ENCODE assay signal across 42 cellular contexts in genomic region chr16:72064361-72064894, GRCh38. TPM values are rescaled to one million over a fixed set of nuclear protein-coding genes. Genes with fewer than 3 reads are reported as not detected.
"Had no signal": no experiment of that assay in that cellular context is flagged by ENCODE, and none has a peak within 500 bp of the region (broad histone marks: within the 10 kb centered on the region; RNA-seq: fewer than 3 reads in every experiment).

No MANE protein-coding gene starts in this region.

- H3K9me3 ChIP-seq: esophagus squamous epithelium, gastroesophageal sphincter had no signal

- H3K36me3 Mint-ChIP-seq: activated CD4-positive, alpha-beta memory T cell treated with anti-CD3 and anti-CD28 coated beads for 36 hours; activated CD8-positive, alpha-beta memory T cell treated with anti-CD3 and anti-CD28 coated beads, Interleukin-2, amount 10 ng/mL, durations not matched to agents 7 days and 5 days had no signal

- FAIRE-seq: astrocyte, bronchial epithelial cell, endometrium, endothelial cell of umbilical vein had no signal

- H3K27ac Mint-ChIP-seq: activated B cell treated with CpG ODN at 0.5 μM for 24 hours; activated CD4-positive, alpha-beta memory T cell treated with anti-CD3 and anti-CD28 coated beads for 36 hours; activated CD4-positive, alpha-beta T cell treated with anti-CD3 and anti-CD28 coated beads for 36 hours; activated CD4-positive, alpha-beta T cell treated with anti-CD3 and anti-CD28 coated beads, Interleukin-2, amount 10 ng/mL, durations not matched to agents 24 days and 14 days; activated CD8-positive, alpha-beta memory T cell treated with anti-CD3 and anti-CD28 coated beads, Interleukin-2, amount 10 ng/mL, durations not matched to agents 7 days and 5 days; activated CD8-positive, alpha-beta T cell treated with anti-CD3 and anti-CD28 coated beads, Interleukin-2, amount 10 ng/mL, durations not matched to agents 7 days and 5 days; activated naive CD4-positive, alpha-beta T cell treated with anti-CD3 and anti-CD28 coated beads for 36 hours; activated naive CD8-positive, alpha-beta T cell; activated T-helper 1 cell treated with anti-CD3 and anti-CD28 coated beads, Interleukin-12 subunit alpha, Interleukin-12 subunit beta, Interleukin-2, Interleukin-4 antibody, amounts not matched to agents 30 ng/mL and 10 ng/mL and 1 ng/mL, durations not matched to agents 14 hours and 24 hours and 36 hours; activated T-helper 2 cell treated with anti-CD3 and anti-CD28 coated beads, Interferon-gamma antibody, Interleukin-2, Interleukin-4, amounts not matched to agents 10 μg/mL and 5 μg/mL and 100 μg/mL, durations not matched to agents 14 hours and 24 hours and 36 hours; dendritic cell treated with granulocyte-macrophage colony-stimulating factor and Interleukin-4, amounts not matched to agents 40 ng/mL and 50 ng/mL, for 4 days; T-cell; T-helper 1 cell treated with Interleukin-12 subunit alpha and Interleukin-12 subunit beta and Interleukin-4 antibody, amounts not matched to agents 30 μg/mL and 1 μg/mL, for 36 hours; T-helper 2 cell treated with Interferon-gamma antibody and Interleukin-4, amounts not matched to agents 5 μg/mL and 100 μg/mL, for 36 hours had no signal

- H3K27ac ChIP-seq: brain microvascular endothelial cell, coronary artery, dorsolateral prefrontal cortex, epithelial cell of prostate, esophagus squamous epithelium, gastroesophageal sphincter, WERI-Rb-1 had no signal

- ATAC-seq: activated CD4-positive, alpha-beta T cell treated with anti-CD3 and anti-CD28 coated beads for 36 hours; activated CD4-positive, CD25-positive, alpha-beta regulatory T cell treated with anti-CD3 and anti-CD28 coated beads, Interleukin-2, amount 50 U/mL, for 24 hours; activated CD8-positive, alpha-beta memory T cell treated with anti-CD3 and anti-CD28 coated beads, Interleukin-2, amount 10 ng/mL, durations not matched to agents 7 days and 5 days; activated CD8-positive, alpha-beta T cell treated with anti-CD3 and anti-CD28 coated beads, Interleukin-2, amount 10 ng/mL, durations not matched to agents 7 days and 5 days; gastroesophageal sphincter; T-cell had no signal

- H3K36me3 ChIP-seq: brain microvascular endothelial cell, esophagus squamous epithelium, WERI-Rb-1 had no signal

- H3K27me3 ChIP-seq: brain microvascular endothelial cell, dorsolateral prefrontal cortex, esophagus squamous epithelium, gastroesophageal sphincter had no signal

- H3K4me3 ChIP-seq: coronary artery, dorsolateral prefrontal cortex, esophagus squamous epithelium, gastroesophageal sphincter had no signal

- H3K4me3 Mint-ChIP-seq: activated B cell treated with CpG ODN at 0.5 μM for 24 hours; activated CD4-positive, alpha-beta memory T cell treated with anti-CD3 and anti-CD28 coated beads for 36 hours; activated CD4-positive, alpha-beta T cell treated with anti-CD3 and anti-CD28 coated beads for 36 hours; activated CD4-positive, alpha-beta T cell treated with anti-CD3 and anti-CD28 coated beads, Interleukin-2, amount 10 ng/mL, durations not matched to agents 24 days and 14 days; activated CD8-positive, alpha-beta memory T cell treated with anti-CD3 and anti-CD28 coated beads, Interleukin-2, amount 10 ng/mL, durations not matched to agents 7 days and 5 days; activated CD8-positive, alpha-beta T cell treated with anti-CD3 and anti-CD28 coated beads, Interleukin-2, amount 10 ng/mL, durations not matched to agents 7 days and 5 days; activated naive CD4-positive, alpha-beta T cell treated with anti-CD3 and anti-CD28 coated beads for 36 hours; activated naive CD8-positive, alpha-beta T cell; activated T-helper 1 cell treated with anti-CD3 and anti-CD28 coated beads, Interleukin-12 subunit alpha, Interleukin-12 subunit beta, Interleukin-2, Interleukin-4 antibody, amounts not matched to agents 30 ng/mL and 10 ng/mL and 1 ng/mL, durations not matched to agents 14 hours and 24 hours and 36 hours; central memory CD8-positive, alpha-beta T cell; dendritic cell treated with granulocyte-macrophage colony-stimulating factor and Interleukin-4, amounts not matched to agents 40 ng/mL and 50 ng/mL, for 4 days; T-cell; T-helper 1 cell treated with Interleukin-12 subunit alpha and Interleukin-12 subunit beta and Interleukin-4 antibody, amounts not matched to agents 30 μg/mL and 1 μg/mL, for 36 hours; T-helper 2 cell treated with Interferon-gamma antibody and Interleukin-4, amounts not matched to agents 5 μg/mL and 100 μg/mL, for 36 hours had no signal

- DNase-seq: activated B cell treated with CpG ODN at 0.5 μM for 24 hours; activated CD4-positive, alpha-beta memory T cell treated with anti-CD3 and anti-CD28 coated beads for 36 hours; activated CD4-positive, alpha-beta T cell treated with anti-CD3 and anti-CD28 coated beads for 36 hours; activated CD4-positive, alpha-beta T cell treated with anti-CD3 and anti-CD28 coated beads, Interleukin-2, amount 10 ng/mL, durations not matched to agents 24 days and 14 days; activated CD8-positive, alpha-beta memory T cell treated with anti-CD3 and anti-CD28 coated beads, Interleukin-2, amount 10 ng/mL, durations not matched to agents 7 days and 5 days; activated CD8-positive, alpha-beta memory T cell treated with anti-CD3 and anti-CD28 coated beads, Interleukin-2, amount 50 U/mL, for 4 hours; activated CD8-positive, alpha-beta T cell treated with anti-CD3 and anti-CD28 coated beads, Interleukin-2, amount 10 ng/mL, durations not matched to agents 7 days and 5 days; activated effector memory CD4-positive, alpha-beta T cell treated with anti-CD3 and anti-CD28 coated beads, Interleukin-2, amount 50 U/mL, for 16 hours; activated naive CD4-positive, alpha-beta T cell treated with anti-CD3 and anti-CD28 coated beads for 36 hours; activated T-cell treated with anti-CD3 and anti-CD28 coated beads, Interleukin-2, amount 50 U/mL, for 1 hour; activated T-cell treated with anti-CD3 and anti-CD28 coated beads, Interleukin-2, amount 50 U/mL, for 48 hours; amniotic stem cell; anterior cingulate cortex; brain microvascular endothelial cell; dorsolateral prefrontal cortex; effector CD4-positive, alpha-beta T cell; esophagus squamous epithelium; foreskin melanocyte; SW 1271; T-cell; T1000; WERI-Rb-1 had no signal

- H3K4me1 Mint-ChIP-seq: activated B cell treated with CpG ODN at 0.5 μM for 24 hours; activated CD4-positive, alpha-beta T cell treated with anti-CD3 and anti-CD28 coated beads for 36 hours; activated CD4-positive, alpha-beta T cell treated with anti-CD3 and anti-CD28 coated beads, Interleukin-2, amount 10 ng/mL, durations not matched to agents 24 days and 14 days; activated CD8-positive, alpha-beta memory T cell treated with anti-CD3 and anti-CD28 coated beads, Interleukin-2, amount 10 ng/mL, durations not matched to agents 7 days and 5 days; central memory CD8-positive, alpha-beta T cell; T-cell had no signal

- H3K4me1 ChIP-seq: gastroesophageal sphincter had no signal

- H3K27me3 Mint-ChIP-seq: activated B cell treated with CpG ODN at 0.5 μM for 24 hours; activated CD4-positive, alpha-beta memory T cell treated with anti-CD3 and anti-CD28 coated beads for 36 hours; activated CD4-positive, alpha-beta T cell treated with anti-CD3 and anti-CD28 coated beads for 36 hours; activated CD4-positive, alpha-beta T cell treated with anti-CD3 and anti-CD28 coated beads, Interleukin-2, amount 10 ng/mL, durations not matched to agents 24 days and 14 days; activated CD8-positive, alpha-beta memory T cell treated with anti-CD3 and anti-CD28 coated beads, Interleukin-2, amount 10 ng/mL, durations not matched to agents 7 days and 5 days; activated naive CD8-positive, alpha-beta T cell; central memory CD8-positive, alpha-beta T cell; dendritic cell treated with granulocyte-macrophage colony-stimulating factor and Interleukin-4, amounts not matched to agents 40 ng/mL and 50 ng/mL, for 4 days; T-cell had no signal

RNA-seq across cellular contexts. Expression of gene HPR, which starts 1.4 kb away (rescaled TPM):
- total RNA-seq: activated B cell treated with CpG ODN at 0.5 μM for 24 hours; activated CD4-positive, alpha-beta memory T cell treated with anti-CD3 and anti-CD28 coated beads for 36 hours; activated CD4-positive, alpha-beta T cell treated with anti-CD3 and anti-CD28 coated beads for 36 hours; activated CD4-positive, alpha-beta T cell treated with anti-CD3 and anti-CD28 coated beads, Interleukin-2, amount 10 ng/mL, durations not matched to agents 24 days and 14 days; activated CD8-positive, alpha-beta memory T cell treated with anti-CD3 and anti-CD28 coated beads for 36 hours; activated CD8-positive, alpha-beta memory T cell treated with anti-CD3 and anti-CD28 coated beads, Interleukin-2, amount 10 ng/mL, durations not matched to agents 7 days and 5 days; activated CD8-positive, alpha-beta T cell treated with anti-CD3 and anti-CD28 coated beads, Interleukin-2, amount 10 ng/mL, durations not matched to agents 7 days and 5 days; activated naive CD4-positive, alpha-beta T cell treated with anti-CD3 and anti-CD28 coated beads for 36 hours; activated T-helper 1 cell treated with anti-CD3 and anti-CD28 coated beads, Interleukin-12 subunit alpha, Interleukin-12 subunit beta, Interleukin-2, Interleukin-4 antibody, amounts not matched to agents 30 ng/mL and 10 ng/mL and 1 ng/mL, durations not matched to agents 14 hours and 24 hours and 36 hours; activated T-helper 2 cell treated with anti-CD3 and anti-CD28 coated beads, Interferon-gamma antibody, Interleukin-2, Interleukin-4, amounts not matched to agents 10 μg/mL and 5 μg/mL and 100 μg/mL, durations not matched to agents 14 hours and 24 hours and 36 hours; astrocyte; bronchial epithelial cell; cerebellum; endothelial cell of umbilical vein; esophagus squamous epithelium; fibroblast of lung; fibroblast of villous mesenchyme; glomerular endothelial cell; T-cell had no signal
- polyA plus RNA-seq: endothelial cell of umbilical vein had no signal

RNA-seq across cellular contexts. Expression of gene HP, which starts 10.1 kb away (rescaled TPM):
- total RNA-seq: activated B cell treated with CpG ODN at 0.5 μM for 24 hours; activated CD4-positive, alpha-beta memory T cell treated with anti-CD3 and anti-CD28 coated beads for 36 hours; activated CD4-positive, alpha-beta T cell treated with anti-CD3 and anti-CD28 coated beads for 36 hours; activated CD4-positive, alpha-beta T cell treated with anti-CD3 and anti-CD28 coated beads, Interleukin-2, amount 10 ng/mL, durations not matched to agents 24 days and 14 days; activated CD8-positive, alpha-beta memory T cell treated with anti-CD3 and anti-CD28 coated beads for 36 hours; activated CD8-positive, alpha-beta memory T cell treated with anti-CD3 and anti-CD28 coated beads, Interleukin-2, amount 10 ng/mL, durations not matched to agents 7 days and 5 days; activated CD8-positive, alpha-beta T cell treated with anti-CD3 and anti-CD28 coated beads, Interleukin-2, amount 10 ng/mL, durations not matched to agents 7 days and 5 days; activated naive CD4-positive, alpha-beta T cell treated with anti-CD3 and anti-CD28 coated beads for 36 hours; activated T-helper 1 cell treated with anti-CD3 and anti-CD28 coated beads, Interleukin-12 subunit alpha, Interleukin-12 subunit beta, Interleukin-2, Interleukin-4 antibody, amounts not matched to agents 30 ng/mL and 10 ng/mL and 1 ng/mL, durations not matched to agents 14 hours and 24 hours and 36 hours; activated T-helper 2 cell treated with anti-CD3 and anti-CD28 coated beads, Interferon-gamma antibody, Interleukin-2, Interleukin-4, amounts not matched to agents 10 μg/mL and 5 μg/mL and 100 μg/mL, durations not matched to agents 14 hours and 24 hours and 36 hours; astrocyte; bronchial epithelial cell; endothelial cell of umbilical vein; fibroblast of lung; fibroblast of villous mesenchyme; glomerular endothelial cell had no signal
- polyA plus RNA-seq: endothelial cell of umbilical vein, fibroblast of lung had no signal
